9 cellular contexts compared by ENCODE assay signal in the genomic region with DNA sequence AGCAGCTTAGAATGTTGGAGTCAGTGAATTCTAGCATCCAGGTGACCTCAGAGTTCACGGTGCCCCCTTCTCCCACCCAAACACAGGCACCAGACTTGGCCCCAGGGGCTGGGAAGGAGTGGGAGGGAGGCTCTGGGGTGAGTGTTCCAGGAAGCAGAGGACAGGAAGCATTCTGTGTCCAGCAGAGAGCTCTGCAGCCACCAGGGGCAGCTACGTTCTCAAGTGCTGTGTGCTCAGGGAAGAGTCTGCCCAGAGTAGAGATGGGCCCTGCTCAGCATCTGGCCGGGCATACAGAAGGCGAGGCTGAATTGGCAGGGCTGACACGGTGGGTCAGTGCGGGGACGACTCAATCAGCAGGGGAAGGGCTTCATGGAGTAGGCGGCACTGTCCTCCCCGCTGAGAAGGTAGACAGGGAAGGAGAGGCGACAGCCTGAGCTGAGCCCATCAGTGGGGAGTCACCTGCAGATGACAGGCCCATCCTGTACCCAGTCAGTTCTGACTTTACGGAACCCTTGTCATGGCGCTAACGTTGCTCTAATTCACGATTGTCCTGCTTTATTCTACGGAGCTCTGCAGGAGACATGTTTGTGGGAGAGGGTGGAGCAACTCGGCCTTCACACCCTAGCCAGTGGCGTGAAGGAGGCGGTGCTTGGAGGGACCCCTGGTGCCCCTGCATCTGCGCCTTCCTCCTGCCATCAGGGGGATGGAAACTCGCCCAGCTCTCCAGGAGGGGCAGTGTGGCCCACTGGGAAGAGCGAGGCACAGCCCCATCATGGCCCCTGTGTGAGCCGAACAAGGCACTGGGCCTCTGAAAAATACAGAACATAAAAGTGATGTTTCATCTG.
DNase-seq lines count a peak whose midpoint lies in the region; TF ChIP-seq lines count a peak whose summit lies in the region.
"Had no signal": no experiment of that assay in that cellular context is flagged by ENCODE, and none has a peak within 500 bp of the region (broad histone marks: within the 10 kb centered on the region; RNA-seq: fewer than 3 reads in every experiment).

No MANE protein-coding gene starts in this region.

- no peak overlapping the region for H3K9ac ChIP-seq in SK-N-SH

- H3K27me3 Mint-ChIP-seq in MCF 10A (ENCODE audit: insufficient read depth, unreplicated experiment) (no peaks in the 10 kb centered on the region), glutamatergic neuron (ENCODE audit: unreplicated experiment) (peaks cover 14% of the 10 kb centered on the region), type B pancreatic cell (no peaks in the 10 kb centered on the region)
- no peaks in the 10 kb centered on the region for H3K27me3 Mint-ChIP-seq in activated CD4-positive, alpha-beta T cell treated with anti-CD3 and anti-CD28 coated beads, Interleukin-2, amount 10 ng/mL, durations not matched to agents 7 days and 5 days
- H3K27me3 Mint-ChIP-seq: activated CD4-positive, alpha-beta T cell treated with anti-CD3 and anti-CD28 coated beads for 36 hours had no signal

- H2AFZ ChIP-seq in SK-N-SH (ENCODE audit: low read depth): 0 out of 2 replicates have a peak overlapping the region, but pooled peaks have one; percentile 54

- no peak overlapping the region for H3K27ac ChIP-seq in breast epithelium
- H3K27ac ChIP-seq in SK-N-SH (ENCODE audit: low read depth in 2 of 2, low read length in 1 of 2): no peak overlapping the region; a peak in 1 of 4 replicates

- no peaks in the 10 kb centered on the region for H3F3A ChIP-seq in SK-N-SH (replicated peaks; ENCODE audit: insufficient read depth)

- H3K27me3 ChIP-seq in breast epithelium (no peaks in the 10 kb centered on the region), SK-N-SH (ENCODE audit: insufficient read depth) (no peaks in the 10 kb centered on the region; the same call in 1 of the 2 replicates)

- H3K36me3 Mint-ChIP-seq in MCF 10A (ENCODE audit: insufficient read depth, unreplicated experiment) (no peaks in the 10 kb centered on the region), glutamatergic neuron (ENCODE audit: unreplicated experiment) (no peaks in the 10 kb centered on the region), type B pancreatic cell (no peaks in the 10 kb centered on the region)
- H3K36me3 Mint-ChIP-seq in activated CD4-positive, alpha-beta T cell treated with anti-CD3 and anti-CD28 coated beads, Interleukin-2, amount 10 ng/mL, durations not matched to agents 7 days and 5 days (ENCODE audit: low read depth): no peaks in the 10 kb centered on the region

- no peak for TF ChIP-seq EP300 in SK-N-SH (IDR thresholded peaks at IDR 0.05; ENCODE audit: borderline replicate concordance in 1 of 2, low read depth in 1 of 2, low read length in 1 of 2)

- BruUV-seq in MCF 10A (replicated peaks; lab: Mats Ljungman, UMichigan): no TSS peak

- H4K20me1 ChIP-seq in SK-N-SH (ENCODE audit: insufficient read depth): no peaks in the 10 kb centered on the region

- no peaks in the 10 kb centered on the region for H3K9me3 Mint-ChIP-seq in MCF 10A (ENCODE audit: unreplicated experiment)
- H3K9me3 Mint-ChIP-seq in glutamatergic neuron (ENCODE audit: unreplicated experiment): peaks cover 9% of the 10 kb centered on the region
- no peaks in the 10 kb centered on the region for H3K9me3 Mint-ChIP-seq in type B pancreatic cell
- H3K9me3 Mint-ChIP-seq in activated CD4-positive, alpha-beta T cell treated with anti-CD3 and anti-CD28 coated beads, Interleukin-2, amount 10 ng/mL, durations not matched to agents 7 days and 5 days: no peaks in the 10 kb centered on the region

- peak; percentile 12 for DNase-seq in MCF 10A (ENCODE audit: unreplicated experiment)
- no peak for DNase-seq in breast epithelium (ENCODE audit: low spot score in 2 of 2)
- peak; percentile 72 for DNase-seq in SK-N-SH
- DNase-seq in glutamatergic neuron: peak; percentile 55
- no peak for DNase-seq in type B pancreatic cell (ENCODE audit: extremely low spot score, unreplicated experiment)
- DNase-seq in activated CD4-positive, alpha-beta T cell treated with anti-CD3 and anti-CD28 coated beads, Interleukin-2, amount 10 ng/mL, durations not matched to agents 7 days and 5 days: no peak
- no peak for DNase-seq in effector CD4-positive, alpha-beta T cell
- DNase-seq in posterior cingulate gyrus: no peak
- DNase-seq: activated CD4-positive, alpha-beta T cell treated with anti-CD3 and anti-CD28 coated beads for 36 hours had no signal

- no peaks in the 10 kb centered on the region for H3K4me1 Mint-ChIP-seq in MCF 10A (ENCODE audit: insufficient read depth, unreplicated experiment)
- H3K4me1 Mint-ChIP-seq in glutamatergic neuron (ENCODE audit: low read depth, unreplicated experiment): peaks cover 30% of the 10 kb centered on the region
- H3K4me1 Mint-ChIP-seq in type B pancreatic cell (ENCODE audit: unreplicated experiment): peaks cover 18% of the 10 kb centered on the region
- H3K4me1 Mint-ChIP-seq in activated CD4-positive, alpha-beta T cell treated with anti-CD3 and anti-CD28 coated beads, Interleukin-2, amount 10 ng/mL, durations not matched to agents 7 days and 5 days: no peaks in the 10 kb centered on the region
- H3K4me1 Mint-ChIP-seq: activated CD4-positive, alpha-beta T cell treated with anti-CD3 and anti-CD28 coated beads for 36 hours had no signal

- H3K4me3 ChIP-seq in breast epithelium (no peak overlapping the region), SK-N-SH (ENCODE audit: low read depth in 2 of 2, low read length in 1 of 2) (no peak overlapping the region)

- no peak for TF ChIP-seq POLR2A in breast epithelium (IDR thresholded peaks at IDR 0.05)

- H3K36me3 ChIP-seq in breast epithelium: no peaks in the 10 kb centered on the region
- H3K36me3 ChIP-seq in SK-N-SH (replicated peaks in 1 of 2; ENCODE audit: control insufficient read depth in 1 of 2, insufficient read depth in 2 of 2, low read length in 1 of 2): no peaks in the 10 kb centered on the region

- H3K4me1 ChIP-seq in breast epithelium: no peaks in the 10 kb centered on the region
- peaks cover 0 to 11% of the 10 kb centered on the region in 2 experiments; a peak in 1 of 4 replicates for H3K4me1 ChIP-seq in SK-N-SH (ENCODE audit: control insufficient read depth in 1 of 2, insufficient read depth in 2 of 2, low read depth in 1 of 2, low read length in 1 of 2)

- TF ChIP-seq CTCF in MCF 10A (IDR thresholded peaks at IDR 0.05; ENCODE audit: unreplicated experiment) (no peak), breast epithelium (IDR thresholded peaks at IDR 0.05) (no peak), SK-N-SH (IDR thresholded peaks at IDR 0.05) (peak; percentile 21; the same call in 1 of the 2 replicates), glutamatergic neuron (IDR thresholded peaks at IDR 0.05; ENCODE audit: partially characterized antibody, unreplicated experiment) (no peak), type B pancreatic cell (conservative IDR thresholded peaks at IDR 0.05) (peak; percentile 65)

- no peaks in the 10 kb centered on the region for H3K9me3 ChIP-seq in breast epithelium
- no peaks in the 10 kb centered on the region for H3K9me3 ChIP-seq in SK-N-SH

- CTCF ChIA-PET in MCF 10A (lab: Yijun Ruan, JAX) (interaction anchor here (0.5 kb wide), 1 partner anchor 75 kb away, joined by 3 read pairs; no protein-coding TSS in a partner anchor), SK-N-SH (lab: Yijun Ruan, JAX) (interaction anchor here (0.6 to 2.8 kb wide), 16 partner anchors 9 to 264 kb away, joined by 3 to 11 read pairs (median 3); no protein-coding TSS in a partner anchor)
- CTCF ChIA-PET in activated CD4-positive, alpha-beta T cell treated with anti-CD3 and anti-CD28 coated beads, Interleukin-2, amount 10 ng/mL, durations not matched to agents 7 days and 5 days (lab: Charles Lee): interaction anchor here (0.9 to 1.6 kb wide), 2 partner anchors 10 to 29 kb away, joined by 3 to 4 read pairs; no protein-coding TSS in a partner anchor

- no peak overlapping the region for H3K4me2 ChIP-seq in SK-N-SH

- H3K27ac Mint-ChIP-seq in MCF 10A (ENCODE audit: low read depth, unreplicated experiment) (no peak overlapping the region), glutamatergic neuron (ENCODE audit: unreplicated experiment) (peak overlapping the region; percentile 81), type B pancreatic cell (no peak overlapping the region)
- H3K27ac Mint-ChIP-seq in activated CD4-positive, alpha-beta T cell treated with anti-CD3 and anti-CD28 coated beads, Interleukin-2, amount 10 ng/mL, durations not matched to agents 7 days and 5 days: no peak overlapping the region
- H3K27ac Mint-ChIP-seq: activated CD4-positive, alpha-beta T cell treated with anti-CD3 and anti-CD28 coated beads for 36 hours had no signal

- POLR2A ChIA-PET in MCF 10A (lab: Yijun Ruan, JAX) (no interaction called here), SK-N-SH (lab: Yijun Ruan, JAX) (no interaction called here)
- POLR2A ChIA-PET in activated CD4-positive, alpha-beta T cell treated with anti-CD3 and anti-CD28 coated beads, Interleukin-2, amount 10 ng/mL, durations not matched to agents 7 days and 5 days (lab: Charles Lee): no interaction called here

- H3K79me2 ChIP-seq in SK-N-SH (ENCODE audit: insufficient read depth): no peaks in the 10 kb centered on the region

- H3K4me3 Mint-ChIP-seq in MCF 10A (ENCODE audit: unreplicated experiment) (no peak overlapping the region), glutamatergic neuron (ENCODE audit: unreplicated experiment) (peak overlapping the region; percentile 64), type B pancreatic cell (no peak overlapping the region)
- no peak overlapping the region for H3K4me3 Mint-ChIP-seq in activated CD4-positive, alpha-beta T cell treated with anti-CD3 and anti-CD28 coated beads, Interleukin-2, amount 10 ng/mL, durations not matched to agents 7 days and 5 days
- H3K4me3 Mint-ChIP-seq: activated CD4-positive, alpha-beta T cell treated with anti-CD3 and anti-CD28 coated beads for 36 hours had no signal

- no peaks in the 10 kb centered on the region for H3K9me2 ChIP-seq in SK-N-SH

- intact Hi-C loops in MCF 10A (cut with micrococcal nuclease): loop anchor here (10.0 kb wide), 1 partner anchor 196 kb away; no protein-coding TSS in a partner anchor
- intact Hi-C loops in breast epithelium (cut with DNase I; ENCODE audit: low total_unique reads): no loop called here
- intact Hi-C loops in posterior cingulate gyrus (cut with DNase I): no loop called here

- WGBS in SK-N-SH (ENCODE audit: low lambda C conversion rate): 46% methylated on average over 7 of the region's 22 CpGs

- TF ChIP-seq RAD21 in SK-N-SH (IDR thresholded peaks at IDR 0.05; ENCODE audit: low read length): peak; percentile 53

Comparison
In these comparisons a context has a peak if more than half of its experiments do, and no peak if none do; other contexts are left out.
1. DNase-seq: peak in MCF 10A (single experiment), SK-N-SH (single experiment) and glutamatergic neuron (single experiment); none in breast epithelium (0 of 2), type B pancreatic cell (single experiment), activated CD4-positive, alpha-beta T cell treated with anti-CD3 and anti-CD28 coated beads, Interleukin-2, amount 10 ng/mL, durations not matched to agents 7 days and 5 days (single experiment), effector CD4-positive, alpha-beta T cell (single experiment) and posterior cingulate gyrus (0 of 10).
2. CTCF ChIP-seq: peak in SK-N-SH (single experiment) and type B pancreatic cell (single experiment); none in MCF 10A (single experiment), breast epithelium (0 of 3) and glutamatergic neuron (single experiment).